ENCODE assay signal across 1 cellular context in the genomic region with DNA sequence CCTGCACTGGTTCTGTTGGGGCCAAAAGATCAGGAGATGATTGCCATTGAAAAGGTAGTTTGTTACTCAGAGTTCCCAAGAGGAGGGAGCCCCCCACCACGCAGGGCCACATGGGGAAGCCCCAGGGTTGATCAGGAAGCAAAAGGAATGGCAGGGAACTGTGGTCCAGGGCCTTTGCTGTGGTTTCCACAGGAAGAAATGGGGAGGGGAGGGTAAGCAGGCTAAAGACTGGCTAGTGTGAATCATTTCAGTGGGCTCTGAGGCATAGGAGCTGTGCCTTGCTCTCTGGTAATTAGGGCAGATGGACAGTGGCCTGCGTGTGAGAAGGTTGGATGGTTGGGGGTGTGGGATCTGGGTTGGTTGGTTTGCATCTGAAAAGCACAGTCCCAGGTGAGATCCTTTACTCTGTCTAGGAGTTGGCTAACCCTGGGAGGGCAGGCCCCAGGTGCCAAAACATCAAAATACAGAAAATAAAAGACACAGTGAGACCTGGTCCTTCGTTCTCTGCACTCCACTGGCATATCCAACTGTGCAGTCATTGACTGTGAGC.
TF ChIP-seq lines count a peak whose summit lies in the region.

No MANE protein-coding gene starts in this region.

TF ChIP-seq in WTC11, 78 proteins besides CTCF, POLR2A, EP300 and RAD21:
- TF ChIP-seq ZNF423 (CRISPR knock-in tag; IDR thresholded peaks at IDR 0.05): 0 out of 2 replicates have a peak, but pooled peaks have one; percentile 2
- TF ChIP-seq, protein P1, sequence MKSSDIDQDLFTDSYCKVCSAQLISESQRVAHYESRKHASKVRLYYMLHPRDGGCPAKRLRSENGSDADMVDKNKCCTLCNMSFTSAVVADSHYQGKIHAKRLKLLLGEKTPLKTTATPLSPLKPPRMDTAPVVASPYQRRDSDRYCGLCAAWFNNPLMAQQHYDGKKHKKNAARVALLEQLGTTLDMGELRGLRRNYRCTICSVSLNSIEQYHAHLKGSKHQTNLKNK (CRISPR knock-in tag; IDR thresholded peaks at IDR 0.05): no peak
